1 cellular context compared by ENCODE assay signal in genomic region chr1:235748747-235749146, GRCh38.
TF ChIP-seq lines count a peak whose summit lies in the region.

No MANE protein-coding gene starts in this region.

TF ChIP-seq in GM12878, 131 proteins besides CTCF, POLR2A, EP300 and RAD21:
- TF ChIP-seq, protein P1, sequence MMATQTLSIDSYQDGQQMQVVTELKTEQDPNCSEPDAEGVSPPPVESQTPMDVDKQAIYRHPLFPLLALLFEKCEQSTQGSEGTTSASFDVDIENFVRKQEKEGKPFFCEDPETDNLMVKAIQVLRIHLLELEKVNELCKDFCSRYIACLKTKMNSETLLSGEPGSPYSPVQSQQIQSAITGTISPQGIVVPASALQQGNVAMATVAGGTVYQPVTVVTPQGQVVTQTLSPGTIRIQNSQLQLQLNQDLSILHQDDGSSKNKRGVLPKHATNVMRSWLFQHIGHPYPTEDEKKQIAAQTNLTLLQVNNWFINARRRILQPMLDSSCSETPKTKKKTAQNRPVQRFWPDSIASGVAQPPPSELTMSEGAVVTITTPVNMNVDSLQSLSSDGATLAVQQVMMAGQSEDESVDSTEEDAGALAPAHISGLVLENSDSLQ (IDR thresholded peaks at IDR 0.05), result peak; percentile 71
- TF ChIP-seq RCOR1 (conservative IDR thresholded peaks at IDR 0.05; ENCODE audit: low read depth, low read length), result no peak
- no peak for TF ChIP-seq BRCA1 (IDR thresholded peaks at IDR 0.05; ENCODE audit: low read depth, low read length)
- 0 out of 2 replicates have a peak, but pooled peaks have one; percentile 12 for TF ChIP-seq RUNX3 (IDR thresholded peaks at IDR 0.05; ENCODE audit: low read length)
TF ChIP-seq in GM12878: peak in this region for 2.
